22 cellular contexts compared by ENCODE assay signal in genomic region chr16:19003935-19004334, GRCh38. TPM values are rescaled to one million over a fixed set of nuclear protein-coding genes. Genes with fewer than 3 reads are reported as not detected.
"Had no signal": no experiment of that assay in that cellular context is flagged by ENCODE, and none has a peak within 500 bp of the region (broad histone marks: within the 10 kb centered on the region; RNA-seq: fewer than 3 reads in every experiment).

No MANE protein-coding gene starts in this region.

- H3K4me1 ChIP-seq: ascending aorta, prostate gland had no signal

- DNase-seq: activated CD4-positive, alpha-beta T cell treated with anti-CD3 and anti-CD28 coated beads, Interleukin-2, amount 50 U/mL, for 1 hour; activated CD4-positive, CD25-positive, alpha-beta regulatory T cell treated with anti-CD3 and anti-CD28 coated beads, Interleukin-2, amount 50 U/mL, for 72 hours; activated CD8-positive, alpha-beta memory T cell treated with anti-CD3 and anti-CD28 coated beads, Interleukin-2, amount 50 U/mL, for 4 hours; activated effector memory CD4-positive, alpha-beta T cell treated with Interleukin-2 at 50 U/mL for 16 hours; activated naive CD4-positive, alpha-beta T cell treated with anti-CD3 and anti-CD28 coated beads, Interleukin-2, amount 50 U/mL, for 16 hours; activated T-cell treated with anti-CD3 and anti-CD28 coated beads, Interleukin-2, amount 50 U/mL, for 4 hours; cerebellar nuclear complex; effector CD8-positive, alpha-beta T cell; head of caudate nucleus; kidney; left lung; nephron progenitor cell; small intestine; stimulated activated CD4-positive, alpha-beta T cell treated with anti-CD3 and anti-CD28 coated beads, Interleukin-15, amount 100 ng/mL, for 24 hours; stimulated activated CD4-positive, alpha-beta T cell treated with anti-CD3 and anti-CD28 coated beads, Interleukin-2, amount 100 ng/mL, for 48 hours; stimulated activated naive CD8-positive, alpha-beta T cell treated with anti-CD3 and anti-CD28 coated beads, Interleukin-15, amount 100 ng/mL, for 72 hours; trophoblast cell had no signal

- ATAC-seq: activated T-cell treated with anti-CD3 and anti-CD28 coated beads, Interleukin-2, amount 50 U/mL, for 4 hours; left lung; stimulated activated naive CD8-positive, alpha-beta T cell treated with anti-CD3 and anti-CD28 coated beads, Interleukin-15, amount 100 ng/mL, for 72 hours had no signal

- H3K27ac Mint-ChIP-seq: nephron progenitor cell; stimulated activated naive CD8-positive, alpha-beta T cell treated with anti-CD3 and anti-CD28 coated beads, Interleukin-15, amount 100 ng/mL, for 72 hours; T-helper 1 cell treated with Interleukin-12 subunit alpha and Interleukin-12 subunit beta and Interleukin-4 antibody, amounts not matched to agents 30 μg/mL and 1 μg/mL, for 36 hours had no signal

- H3K4me3 ChIP-seq: ascending aorta, left lung, prostate gland, right atrium auricular region, vagina had no signal

- H3K4me1 Mint-ChIP-seq: stimulated activated naive CD8-positive, alpha-beta T cell treated with anti-CD3 and anti-CD28 coated beads, Interleukin-15, amount 100 ng/mL, for 72 hours had no signal

- H3K4me3 Mint-ChIP-seq: activated T-cell treated with anti-CD3 and anti-CD28 coated beads, Interleukin-2, amount 50 U/mL, for 4 hours; nephron progenitor cell; stimulated activated naive CD8-positive, alpha-beta T cell treated with anti-CD3 and anti-CD28 coated beads, Interleukin-15, amount 100 ng/mL, for 72 hours; T-helper 1 cell treated with Interleukin-12 subunit alpha and Interleukin-12 subunit beta and Interleukin-4 antibody, amounts not matched to agents 30 μg/mL and 1 μg/mL, for 36 hours had no signal

- H3K27me3 ChIP-seq: ascending aorta, left lung, right atrium auricular region, vagina had no signal

- H3K9me3 ChIP-seq: ascending aorta, left lung, prostate gland, right atrium auricular region, vagina had no signal

- H3K9me3 Mint-ChIP-seq: activated T-cell treated with anti-CD3 and anti-CD28 coated beads, Interleukin-2, amount 50 U/mL, for 4 hours; stimulated activated naive CD8-positive, alpha-beta T cell treated with anti-CD3 and anti-CD28 coated beads, Interleukin-15, amount 100 ng/mL, for 72 hours; T-helper 1 cell treated with Interleukin-12 subunit alpha and Interleukin-12 subunit beta and Interleukin-4 antibody, amounts not matched to agents 30 μg/mL and 1 μg/mL, for 36 hours had no signal

- H3K36me3 ChIP-seq: ascending aorta, left lung, prostate gland, right atrium auricular region, vagina had no signal

- H3K27me3 Mint-ChIP-seq: stimulated activated naive CD8-positive, alpha-beta T cell treated with anti-CD3 and anti-CD28 coated beads, Interleukin-15, amount 100 ng/mL, for 72 hours had no signal

- H3K27ac ChIP-seq: ascending aorta, left lung, prostate gland, right atrium auricular region, vagina had no signal

RNA-seq across cellular contexts. Expression of gene TMC7, which starts 20.2 kb away (rescaled TPM):
- total RNA-seq: activated T-cell treated with anti-CD3 and anti-CD28 coated beads, Interleukin-2, amount 50 U/mL, for 4 hours had no signal
